ENCODE assay signal across 21 cellular contexts in the genomic region with DNA sequence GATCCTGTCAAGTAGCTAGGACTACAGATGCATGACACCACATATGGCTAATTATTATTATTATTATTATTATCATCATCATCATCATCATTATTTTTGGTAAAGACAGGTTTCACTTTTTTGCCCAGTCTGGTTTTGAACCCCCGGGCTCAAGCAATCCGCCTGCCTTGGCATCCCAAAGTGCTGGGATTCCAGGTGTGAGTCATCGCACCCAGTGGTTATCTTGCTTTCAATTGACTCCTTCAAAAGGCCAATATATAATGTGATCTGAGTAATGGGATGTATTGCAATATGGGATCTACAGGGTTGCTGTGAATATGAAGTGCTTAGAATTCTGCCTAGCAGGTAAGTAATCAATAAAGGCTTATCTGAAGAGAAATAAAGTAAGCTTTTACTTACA.
DNase-seq lines count a peak whose midpoint lies in the region; ATAC-seq, FAIRE-seq and TF ChIP-seq lines count a peak whose summit lies in the region.
"Had no signal": no experiment of that assay in that cellular context is flagged by ENCODE, and none has a peak within 500 bp of the region (broad histone marks: within the 10 kb centered on the region; RNA-seq: fewer than 3 reads in every experiment).

No MANE protein-coding gene starts in this region.

- WGBS in GM23248 (ENCODE audit: low coverage in 1 of 2, low lambda C conversion rate in 2 of 2, missing lambda C conversion rate in 2 of 2), 2 experiments: 97 to 100% methylated on average over 3 of the region's 3 CpGs
- WGBS in gastroesophageal sphincter (ENCODE audit: low coverage in 1 of 2), 2 donors: 80 to 98% methylated on average over 1 to 3 of the region's 3 CpGs

- TF ChIP-seq CTCF in gastroesophageal sphincter (IDR thresholded peaks at IDR 0.05): no peak

- no peaks in the 10 kb centered on the region for H4K20me1 ChIP-seq in GM23248 (ENCODE audit: insufficient read depth)

- H3K79me2 ChIP-seq in ACC112 (ENCODE audit: control insufficient read depth, insufficient read depth, low read length, unreplicated experiment) (peaks cover 7% of the 10 kb centered on the region), GM23248 (ENCODE audit: insufficient read depth) (peaks cover 40% of the 10 kb centered on the region)

- no peaks in the 10 kb centered on the region for H3K27me3 ChIP-seq in ACC112 (ENCODE audit: insufficient read depth, low read length)
- H3K27me3 ChIP-seq in GM23248 (replicated peaks; ENCODE audit: insufficient read depth): no peaks in the 10 kb centered on the region
- H3K27me3 ChIP-seq in gastroesophageal sphincter: no peaks in the 10 kb centered on the region
- H3K27me3 ChIP-seq in SJCRH30: no peaks in the 10 kb centered on the region

- H2AFZ ChIP-seq in ACC112 (ENCODE audit: low read length, unreplicated experiment) (no peak overlapping the region), GM23248 (no peak overlapping the region)
- H2AFZ ChIP-seq: PC-9 had no signal

- no peaks in the 10 kb centered on the region for H3K9me2 ChIP-seq in GM23248 (ENCODE audit: insufficient read depth)

- no peak overlapping the region for H3K4me3 ChIP-seq in ACC112 (ENCODE audit: low read depth, low read length)
- no peak overlapping the region for H3K4me3 ChIP-seq in GM23248
- H3K4me3 ChIP-seq in gastroesophageal sphincter: no peak overlapping the region
- no peak overlapping the region for H3K4me3 ChIP-seq in SJCRH30
- H3K4me3 ChIP-seq: PC-9 had no signal

- H3F3A ChIP-seq in GM23248 (ENCODE audit: insufficient read depth): no peaks in the 10 kb centered on the region

- TF ChIP-seq POLR2A in gastroesophageal sphincter (IDR thresholded peaks at IDR 0.05) (no peak), GM12892 (IDR thresholded peaks at IDR 0.05; ENCODE audit: low read depth, low read length) (no peak)

- ATAC-seq in gastroesophageal sphincter: no peak
- ATAC-seq: HCT116 had no signal

- in situ Hi-C loops in GM23248 (cut with MboI): no loop called here

- H3K4me1 ChIP-seq in ACC112 (ENCODE audit: control insufficient read depth, insufficient read depth, low read length, unreplicated experiment) (peaks cover 12% of the 10 kb centered on the region), GM23248 (ENCODE audit: insufficient read depth) (0 out of 2 replicates have a peak, but pooled peaks cover 4% of the 10 kb centered on the region), gastroesophageal sphincter (peaks cover 0 to 21% (median 0%) of the 10 kb centered on the region in 3 donors), SJCRH30 (no peaks in the 10 kb centered on the region)

- H3K9me3 ChIP-seq in GM23248 (ENCODE audit: low read depth): no peaks in the 10 kb centered on the region
- H3K9me3 ChIP-seq in gastroesophageal sphincter: no peaks in the 10 kb centered on the region
- peaks cover 10% of the 10 kb centered on the region; the same call in 1 of the 2 replicates for H3K9me3 ChIP-seq in SJCRH30 (replicated peaks)

- H3K9ac ChIP-seq in GM23248: no peak overlapping the region
- H3K9ac ChIP-seq: KMS-11 had no signal

- H3K27ac ChIP-seq in ACC112 (ENCODE audit: low read depth, low read length): peak overlapping the region; percentile 49; the same call in 1 of the 2 replicates
- H3K27ac ChIP-seq in GM23248: no peak overlapping the region
- H3K27ac ChIP-seq in gastroesophageal sphincter: no peak overlapping the region
- H3K27ac ChIP-seq in SJCRH30: no peak overlapping the region
- H3K27ac ChIP-seq: C4-2B, HL-60, KMS-11, PC-9, RWPE1 had no signal

- peak; percentile 6 for DNase-seq in GM23248
- peak; percentile 42 for DNase-seq in RPMI7951 (ENCODE audit: low read depth)
- DNase-seq in dermis blood vessel endothelial cell: peak; percentile 13
- DNase-seq in GM12892 (ENCODE audit: insufficient read length): no peak
- DNase-seq in NCI-H748 treated with DMSO at 0.1 percent for 48 hours (lab: John Stamatoyannopoulos, UW): no peak
- no peak for DNase-seq in SJCRH30
- DNase-seq: Calu3; CD8-positive, alpha-beta memory T cell; NCI-H1048; NCI-H1436; NCI-H187 treated with DMSO at 0.1 percent for 48 hours; NCI-H2107; NCI-H510A; PC-9 had no signal

- H3K36me3 ChIP-seq in ACC112 (ENCODE audit: insufficient read depth, low read length) (no peaks in the 10 kb centered on the region), GM23248 (ENCODE audit: low read depth) (no peaks in the 10 kb centered on the region), gastroesophageal sphincter (no peaks in the 10 kb centered on the region), SJCRH30 (no peaks in the 10 kb centered on the region)

- FAIRE-seq in GM12892 (lab: Jason Lieb, UNC): no peak

- TF ChIP-seq EP300 in gastroesophageal sphincter (IDR thresholded peaks at IDR 0.05): no peak

- no peak overlapping the region for H3K4me2 ChIP-seq in GM23248 (ENCODE audit: unreplicated experiment)
- H3K4me2 ChIP-seq: KMS-11, PC-9 had no signal

Comparison
In these comparisons a context has a peak if more than half of its experiments do, and no peak if none do; other contexts are left out.
1. DNase-seq: peak in GM23248 (single experiment), RPMI7951 (single experiment) and dermis blood vessel endothelial cell (single experiment); none in GM12892 (single experiment), NCI-H748 treated with DMSO at 0.1 percent for 48 hours (single experiment) and SJCRH30 (0 of 2).